Comparison of ENCODE assay signal across 8 cellular contexts in the genomic region with DNA sequence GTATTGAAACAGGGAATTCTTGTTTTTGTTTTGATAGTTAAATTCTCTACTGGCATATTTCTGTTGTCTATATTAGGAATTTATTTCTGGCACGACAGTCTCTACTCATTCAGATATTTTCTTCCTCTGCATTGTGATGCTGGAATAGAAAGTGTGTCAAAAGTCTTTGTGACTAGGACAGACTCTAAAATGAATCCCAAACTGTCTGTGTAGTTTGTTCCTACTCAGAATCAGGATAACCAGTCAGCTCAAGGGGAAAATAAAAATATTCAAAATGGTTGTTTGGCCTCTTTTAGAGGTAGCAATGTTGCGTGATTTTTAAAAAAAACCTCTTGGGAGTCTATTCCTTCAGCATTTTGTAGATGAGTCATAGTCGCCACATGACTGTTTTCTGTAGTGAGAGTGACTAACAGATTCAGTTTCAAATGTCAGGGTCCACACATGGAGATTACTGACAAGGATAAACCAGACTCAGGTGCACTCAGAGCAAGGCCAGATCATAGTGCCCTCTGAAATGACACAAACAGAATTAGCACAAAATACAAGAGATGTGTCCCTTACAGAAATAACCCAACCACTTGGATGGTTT. TPM values are rescaled to one million over a fixed set of nuclear protein-coding genes. Genes with fewer than 3 reads are reported as not detected.
DNase-seq lines count a peak whose midpoint lies in the region; ATAC-seq and TF ChIP-seq lines count a peak whose summit lies in the region.

No MANE protein-coding gene starts in this region.

- no peaks in the 10 kb centered on the region for H4K20me1 ChIP-seq in smooth muscle cell (ENCODE audit: low read depth)

- no peaks in the 10 kb centered on the region for H3F3A ChIP-seq in smooth muscle cell (ENCODE audit: low read depth)

- in situ Hi-C loops in ACHN (cut with HindIII; ENCODE audit: low pct_ligation_motif_present, low pct_unique_long_range_greater_than_20kb, low sequenced_read_pairs) = no loop called here

- H3K9me3 Mint-ChIP-seq in activated T-cell treated with anti-CD3 and anti-CD28 coated beads, Interleukin-2, amount 50 U/mL, for 72 hours = peaks cover 0 to 1% of the 10 kb centered on the region in 2 donors

- peak overlapping the region; percentile 44 for H3K27ac Mint-ChIP-seq in activated T-cell treated with anti-CD3 and anti-CD28 coated beads, Interleukin-2, amount 50 U/mL, for 72 hours

- H3K36me3 Mint-ChIP-seq in activated T-cell treated with anti-CD3 and anti-CD28 coated beads, Interleukin-2, amount 50 U/mL, for 72 hours (ENCODE audit: insufficient read depth in 2 of 2) = peaks cover 0 to 2% of the 10 kb centered on the region in 2 donors

- peak overlapping the region; percentile 29 for H3K9ac ChIP-seq in smooth muscle cell (ENCODE audit: low read depth)

- H3K4me2 ChIP-seq in smooth muscle cell = peak overlapping the region; percentile 33

- no peaks in the 10 kb centered on the region for H3K27me3 ChIP-seq in smooth muscle cell (ENCODE audit: low read depth)

- H3K79me2 ChIP-seq in smooth muscle cell (ENCODE audit: low read depth) = no peaks in the 10 kb centered on the region

- H3K27ac ChIP-seq in smooth muscle cell (ENCODE audit: low read depth) = peak overlapping the region; percentile 58

- no peak for TF ChIP-seq CTCF in smooth muscle cell (IDR thresholded peaks at IDR 0.05; ENCODE audit: borderline replicate concordance, insufficient read depth, poor library complexity, severe bottlenecking)

- H3K4me3 ChIP-seq in smooth muscle cell = no peak overlapping the region

- H3K9me3 ChIP-seq in smooth muscle cell (replicated peaks; ENCODE audit: low read depth) = no peaks in the 10 kb centered on the region

- no peak overlapping the region for H2AFZ ChIP-seq in smooth muscle cell (ENCODE audit: low read depth)

- no peaks in the 10 kb centered on the region for H3K36me3 ChIP-seq in smooth muscle cell (ENCODE audit: low read depth)

- 37% methylated on average over 3 of the region's 3 CpGs for WGBS in smooth muscle cell (ENCODE audit: low lambda C conversion rate)

- DNase-seq in ACHN (peak; percentile 71), smooth muscle cell (lab: John Stamatoyannopoulos, UW; ENCODE audit: unreplicated experiment) (no peak), NCI-H510A (lab: John Stamatoyannopoulos, UW) (no peak), midbrain (lab: John Stamatoyannopoulos, UW) (no peak), NCI-H1694 (lab: John Stamatoyannopoulos, UW) (no peak)
- DNase-seq in activated T-cell treated with anti-CD3 and anti-CD28 coated beads, Interleukin-2, amount 50 U/mL, for 72 hours = peak; percentile 48 to 51

- H3K4me1 Mint-ChIP-seq in activated T-cell treated with anti-CD3 and anti-CD28 coated beads, Interleukin-2, amount 50 U/mL, for 72 hours (ENCODE audit: low read depth) = peaks cover 27% of the 10 kb centered on the region

- no peaks in the 10 kb centered on the region for H3K4me1 ChIP-seq in smooth muscle cell (ENCODE audit: low read depth)

- peaks cover 41% of the 10 kb centered on the region for H3K27me3 Mint-ChIP-seq in activated T-cell treated with anti-CD3 and anti-CD28 coated beads, Interleukin-2, amount 50 U/mL, for 72 hours (ENCODE audit: low read depth)

- peak overlapping the region; percentile 33 to 58 for H3K4me3 Mint-ChIP-seq in activated T-cell treated with anti-CD3 and anti-CD28 coated beads, Interleukin-2, amount 50 U/mL, for 72 hours

- peak; percentile 99 for ATAC-seq in GM18909 (IDR thresholded peaks at IDR 0.05; ENCODE audit: poor library complexity, unreplicated experiment)
- ATAC-seq in HG03064 (IDR thresholded peaks at IDR 0.05; ENCODE audit: low read depth, unreplicated experiment) = peak; percentile 99
- peak; percentile 99 for ATAC-seq in activated T-cell treated with anti-CD3 and anti-CD28 coated beads, Interleukin-2, amount 50 U/mL, for 72 hours (replicated peaks in 1 of 2)

RNA-seq across cellular contexts. Expression of gene SLC7A14, which starts 13.1 kb away (rescaled TPM):
- not detected for total RNA-seq in activated T-cell treated with anti-CD3 and anti-CD28 coated beads, Interleukin-2, amount 50 U/mL, for 72 hours
- total RNA-seq in smooth muscle cell = not detected in 2 replicates
- not detected in 2 replicates for polyA plus RNA-seq in smooth muscle cell

Comparison
In these comparisons a context has a peak if more than half of its experiments do, and no peak if none do; other contexts are left out.
1. DNase-seq: peak in ACHN (single experiment) and activated T-cell treated with anti-CD3 and anti-CD28 coated beads, Interleukin-2, amount 50 U/mL, for 72 hours (2 of 2); none in smooth muscle cell (single experiment), NCI-H510A (single experiment), midbrain (single experiment) and NCI-H1694 (single experiment).
2. Peak in every context shown above with its lines, with median percentiles within 50 percentile points of each other: ATAC-seq.